22 cellular contexts compared by ENCODE assay signal in the genomic region with DNA sequence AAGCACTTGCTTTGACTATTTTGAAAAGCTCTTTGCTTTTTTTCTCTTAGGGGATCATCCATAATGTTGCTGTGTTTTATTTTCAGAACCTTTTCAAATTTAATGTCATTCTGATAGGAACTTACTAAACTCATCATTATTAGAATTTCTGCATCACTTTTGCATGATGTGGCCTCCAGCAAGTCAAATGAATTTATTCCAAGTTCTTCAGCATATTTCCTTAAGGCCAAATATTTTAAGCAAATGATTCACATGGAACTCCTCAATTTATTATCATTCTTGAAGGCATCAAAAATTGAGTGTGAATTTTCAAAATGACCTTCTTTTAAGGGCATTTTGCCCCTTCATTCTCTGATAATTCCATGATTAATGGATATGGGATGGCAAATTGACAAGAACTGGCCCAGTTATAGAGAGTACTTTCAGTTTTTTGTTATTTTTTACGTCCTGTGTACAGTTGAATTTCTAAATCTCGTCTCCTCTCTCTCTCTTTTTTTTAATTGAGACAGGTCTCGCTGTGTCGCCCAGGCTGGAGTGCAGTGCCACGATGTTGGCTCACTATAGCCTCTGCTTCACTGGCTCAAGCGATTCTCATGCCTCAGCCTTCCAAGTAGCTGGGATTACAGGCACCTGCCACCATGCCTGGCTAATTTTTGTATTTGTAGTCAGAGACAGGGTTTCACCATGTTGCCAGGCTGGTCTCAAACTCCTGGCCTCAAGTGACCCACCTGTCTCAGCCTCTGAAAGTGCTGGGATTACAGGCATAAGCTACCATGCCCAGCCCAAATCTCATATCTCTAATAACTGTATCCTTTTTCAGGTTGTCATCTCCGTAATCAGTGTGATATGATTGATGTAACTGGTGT. TPM values are rescaled to one million over a fixed set of nuclear protein-coding genes. Genes with fewer than 3 reads are reported as not detected.
A peak's percentile ranks its signal among the peaks of the same experiment; 100 is the strongest.
DNase-seq lines count a peak whose midpoint lies in the region; ATAC-seq and TF ChIP-seq lines count a peak whose summit lies in the region.
"Had no signal": no experiment of that assay in that cellular context is flagged by ENCODE, and none has a peak within 500 bp of the region (broad histone marks: within the 10 kb centered on the region; RNA-seq: fewer than 3 reads in every experiment).

No MANE protein-coding gene starts in this region.

- no peak for ATAC-seq in T-helper 17 cell
- ATAC-seq in thoracic aorta (ENCODE audit: insufficient number of reproducible peaks, low FRiP score, low read depth) = no peak
- no peak for ATAC-seq in stimulated activated naive CD8-positive, alpha-beta T cell treated with anti-CD3 and anti-CD28 coated beads, Interleukin-15, amount 100 ng/mL, for 72 hours
- ATAC-seq: Right ventricle myocardium inferior had no signal

- H3K4me1 ChIP-seq in thoracic aorta (ENCODE audit: control insufficient read depth in 1 of 2, low read depth in 2 of 2) = peaks cover 17 to 65% of the 10 kb centered on the region in 2 donors

- no peaks in the 10 kb centered on the region for H3K27me3 ChIP-seq in thoracic aorta (replicated peaks; ENCODE audit: insufficient read depth)
- H3K27me3 ChIP-seq: cardiac muscle cell, neural progenitor cell, sigmoid colon had no signal

- peaks cover 13% of the 10 kb centered on the region for H3K36me3 ChIP-seq in thoracic aorta

- H3K27ac Mint-ChIP-seq in T-helper 17 cell = peak overlapping the region; percentile 72
- no peak overlapping the region for H3K27ac Mint-ChIP-seq in stimulated activated naive CD8-positive, alpha-beta T cell treated with anti-CD3 and anti-CD28 coated beads, Interleukin-15, amount 100 ng/mL, for 72 hours
- H3K27ac Mint-ChIP-seq: activated T-cell treated with anti-CD3 and anti-CD28 coated beads, Interleukin-2, amount 50 U/mL, for 24 hours; dendritic cell treated with granulocyte-macrophage colony-stimulating factor and Interleukin-4, amounts not matched to agents 40 ng/mL and 50 ng/mL, for 4 days; neural progenitor cell; progenitor cell of endocrine pancreas had no signal

- peak overlapping the region; percentile 72 to 73 for H3K27ac ChIP-seq in thoracic aorta
- H3K27ac ChIP-seq: cardiac muscle cell, neural progenitor cell had no signal

- DNase-seq in GM03348 (ENCODE audit: low spot score) = peak; percentile 35
- no peak for DNase-seq in T-helper 17 cell
- peak; percentile 14 for DNase-seq in fibroblast of gingiva (ENCODE audit: low read depth)
- DNase-seq in thoracic aorta (ENCODE audit: low spot score) = no peak
- DNase-seq in stimulated activated naive CD8-positive, alpha-beta T cell treated with anti-CD3 and anti-CD28 coated beads, Interleukin-15, amount 100 ng/mL, for 72 hours = no peak
- no peak for DNase-seq in Kasumi-1 (lab: John Stamatoyannopoulos, UW)
- DNase-seq in D341Med (ENCODE audit: low spot score) = no peak
- no peak for DNase-seq in superior temporal gyrus (ENCODE audit: extremely low spot score)
- DNase-seq: activated naive CD4-positive, alpha-beta T cell; activated T-cell treated with anti-CD3 and anti-CD28 coated beads, Interleukin-2, amount 50 U/mL, for 24 hours; C1 segment of cervical spinal cord; NCI-H1436; NCI-H446; OCI-M1; sigmoid colon; stimulated activated CD8-positive, alpha-beta memory T cell treated with anti-CD3 and anti-CD28 coated beads, Interleukin-4, amount 100 ng/mL, for 48 hours had no signal

- H3K27me3 Mint-ChIP-seq in T-helper 17 cell = no peaks in the 10 kb centered on the region
- no peaks in the 10 kb centered on the region for H3K27me3 Mint-ChIP-seq in stimulated activated naive CD8-positive, alpha-beta T cell treated with anti-CD3 and anti-CD28 coated beads, Interleukin-15, amount 100 ng/mL, for 72 hours
- H3K27me3 Mint-ChIP-seq: activated T-cell treated with anti-CD3 and anti-CD28 coated beads, Interleukin-2, amount 50 U/mL, for 24 hours; dendritic cell treated with granulocyte-macrophage colony-stimulating factor and Interleukin-4, amounts not matched to agents 40 ng/mL and 50 ng/mL, for 4 days; progenitor cell of endocrine pancreas had no signal

- peak overlapping the region; percentile 43 for H3K4me3 ChIP-seq in thoracic aorta
- H3K4me3 ChIP-seq: cardiac muscle cell, lung, neural progenitor cell, sigmoid colon had no signal

- no peaks in the 10 kb centered on the region for H3K9me3 ChIP-seq in T-helper 17 cell (ENCODE audit: control insufficient read depth, low read length, poor library complexity, severe bottlenecking)
- no peaks in the 10 kb centered on the region for H3K9me3 ChIP-seq in thoracic aorta
- H3K9me3 ChIP-seq: sigmoid colon had no signal

- H3K4me3 Mint-ChIP-seq in T-helper 17 cell = no peak overlapping the region
- no peak overlapping the region for H3K4me3 Mint-ChIP-seq in stimulated activated naive CD8-positive, alpha-beta T cell treated with anti-CD3 and anti-CD28 coated beads, Interleukin-15, amount 100 ng/mL, for 72 hours
- H3K4me3 Mint-ChIP-seq: activated T-cell treated with anti-CD3 and anti-CD28 coated beads, Interleukin-2, amount 50 U/mL, for 24 hours; dendritic cell treated with granulocyte-macrophage colony-stimulating factor and Interleukin-4, amounts not matched to agents 40 ng/mL and 50 ng/mL, for 4 days; neural progenitor cell had no signal

- H3K36me3 Mint-ChIP-seq in T-helper 17 cell (ENCODE audit: low read depth) = peaks cover 13% of the 10 kb centered on the region

- TF ChIP-seq CTCF in thoracic aorta (IDR thresholded peaks at IDR 0.05) = no peak

- no peaks in the 10 kb centered on the region for H3K9me3 Mint-ChIP-seq in stimulated activated naive CD8-positive, alpha-beta T cell treated with anti-CD3 and anti-CD28 coated beads, Interleukin-15, amount 100 ng/mL, for 72 hours
- H3K9me3 Mint-ChIP-seq: activated T-cell treated with anti-CD3 and anti-CD28 coated beads, Interleukin-2, amount 50 U/mL, for 24 hours; dendritic cell treated with granulocyte-macrophage colony-stimulating factor and Interleukin-4, amounts not matched to agents 40 ng/mL and 50 ng/mL, for 4 days; neural progenitor cell had no signal

- H3K4me1 Mint-ChIP-seq in T-helper 17 cell = peaks cover 3% of the 10 kb centered on the region
- no peaks in the 10 kb centered on the region for H3K4me1 Mint-ChIP-seq in stimulated activated naive CD8-positive, alpha-beta T cell treated with anti-CD3 and anti-CD28 coated beads, Interleukin-15, amount 100 ng/mL, for 72 hours

RNA-seq across cellular contexts. Expression of gene GPR21, which starts 29.1 kb away (rescaled TPM):
- total RNA-seq in T-helper 17 cell (1 to 10 TPM in 1 of 2 donors, not detected in 1; 1.6 TPM), thoracic aorta (1 to 10 TPM in 1 of 2 donors, not detected in 1; 6.4 TPM)

Comparison
In these comparisons a context has a peak if more than half of its experiments do, and no peak if none do; other contexts are left out.
1. DNase-seq: peak in GM03348 (single experiment) and fibroblast of gingiva (single experiment); none in T-helper 17 cell (0 of 3), thoracic aorta (single experiment), stimulated activated naive CD8-positive, alpha-beta T cell treated with anti-CD3 and anti-CD28 coated beads, Interleukin-15, amount 100 ng/mL, for 72 hours (0 of 2), Kasumi-1 (0 of 2), D341Med (single experiment) and superior temporal gyrus (single experiment).